In genomic region chr1:76802094-76802493, GRCh38 we compare ENCODE assay signal across 26 cellular contexts.
DNase-seq lines count a peak whose midpoint lies in the region; ATAC-seq and TF ChIP-seq lines count a peak whose summit lies in the region.
"Had no signal": no experiment of that assay in that cellular context is flagged by ENCODE, and none has a peak within 500 bp of the region (broad histone marks: within the 10 kb centered on the region; RNA-seq: fewer than 3 reads in every experiment).

No MANE protein-coding gene starts in this region.

- no peaks in the 10 kb centered on the region for H3K36me3 ChIP-seq in A673 (ENCODE audit: insufficient read depth, low read length, poor library complexity, severe bottlenecking)
- H3K36me3 ChIP-seq: BLaER1, SJSA1 had no signal

- no peak for TF ChIP-seq CTCF in A673 (conservative IDR thresholded peaks at IDR 0.05; ENCODE audit: low read depth, low read length)

- H3K4me1 ChIP-seq in A673 (ENCODE audit: insufficient read depth, low read length, poor library complexity, severe bottlenecking), result no peaks in the 10 kb centered on the region
- H3K4me1 ChIP-seq: BLaER1, SJSA1 had no signal

- POLR2A ChIA-PET in A673 (lab: Charles Lee; ENCODE audit: low non-redundant PET), result no interaction called here

- DNase-seq in A673 (ENCODE audit: low spot score), result peak; percentile 8
- peak; percentile 76 for DNase-seq in DMS 273 treated with DMSO at 0.1 percent for 48 hours (lab: John Stamatoyannopoulos, UW)
- peak; percentile 72 to 95 for DNase-seq in NCI-H524 (lab: John Stamatoyannopoulos, UW)
- DNase-seq in SK-N-DZ (ENCODE audit: low spot score), result peak; percentile 87
- DNase-seq in NCI-H510A (lab: John Stamatoyannopoulos, UW), result no peak
- no peak for DNase-seq in stimulated activated CD4-positive, alpha-beta T cell treated with anti-CD3 and anti-CD28 coated beads, Interleukin-2, amount 100 ng/mL, for 24 hours
- DNase-seq in activated naive CD4-positive, alpha-beta T cell treated with anti-CD3 and anti-CD28 coated beads, Interleukin-2, amount 50 U/mL, for 16 hours, result no peak
- DNase-seq: 8988T; CD4-positive, CD25-positive, alpha-beta regulatory T cell; DMS79; EL; GDM1; H9; KBM-7; NCI-H1105 treated with DMSO at 0.1 percent for 48 hours; NCI-H187; NCI-H2107; NCI-H774; PC-9; Right ventricle myocardium superior; RPMI8226 had no signal

- H3K27ac ChIP-seq in A673 (ENCODE audit: low read depth, low read length, poor library complexity, severe bottlenecking), result no peak overlapping the region
- H3K27ac ChIP-seq: BLaER1, PC-9, SJSA1 had no signal

- CTCF ChIA-PET in A673 (lab: Charles Lee), result no interaction called here

- H3K4me3 ChIP-seq in A673 (ENCODE audit: low read depth, low read length, poor library complexity, severe bottlenecking), result no peak overlapping the region
- H3K4me3 ChIP-seq: BLaER1, GM12878, GM23338, PC-9, SJSA1 had no signal

- peaks cover 9% of the 10 kb centered on the region for H3K27me3 ChIP-seq in A673 (replicated peaks; ENCODE audit: insufficient read depth, low read depth, low read length, poor library complexity)
- H3K27me3 ChIP-seq: BLaER1 had no signal

- H3K9me3 ChIP-seq in A673 (ENCODE audit: low read depth, low read length, poor library complexity, severe bottlenecking), result no peaks in the 10 kb centered on the region
- H3K9me3 ChIP-seq: BLaER1, SJSA1 had no signal

- ATAC-seq in HG03565 (IDR thresholded peaks at IDR 0.05; ENCODE audit: unreplicated experiment), result no peak
- ATAC-seq: GM12878, GM23338 had no signal

- BruUV-seq in A673 (replicated peaks; lab: Mats Ljungman, UMichigan), result no TSS peak

- intact Hi-C loops in A673 (cut with micrococcal nuclease; ENCODE audit: unreplicated experiment), result no loop called here

Comparison
In these comparisons a context has a peak if more than half of its experiments do, and no peak if none do; other contexts are left out.
1. DNase-seq: peak in A673 (single experiment), DMS 273 treated with DMSO at 0.1 percent for 48 hours (single experiment), NCI-H524 (2 of 2) and SK-N-DZ (single experiment); none in NCI-H510A (single experiment), stimulated activated CD4-positive, alpha-beta T cell treated with anti-CD3 and anti-CD28 coated beads, Interleukin-2, amount 100 ng/mL, for 24 hours (0 of 2) and activated naive CD4-positive, alpha-beta T cell treated with anti-CD3 and anti-CD28 coated beads, Interleukin-2, amount 50 U/mL, for 16 hours (single experiment).